Comparison of ENCODE assay signal across 28 cellular contexts in the genomic region with DNA sequence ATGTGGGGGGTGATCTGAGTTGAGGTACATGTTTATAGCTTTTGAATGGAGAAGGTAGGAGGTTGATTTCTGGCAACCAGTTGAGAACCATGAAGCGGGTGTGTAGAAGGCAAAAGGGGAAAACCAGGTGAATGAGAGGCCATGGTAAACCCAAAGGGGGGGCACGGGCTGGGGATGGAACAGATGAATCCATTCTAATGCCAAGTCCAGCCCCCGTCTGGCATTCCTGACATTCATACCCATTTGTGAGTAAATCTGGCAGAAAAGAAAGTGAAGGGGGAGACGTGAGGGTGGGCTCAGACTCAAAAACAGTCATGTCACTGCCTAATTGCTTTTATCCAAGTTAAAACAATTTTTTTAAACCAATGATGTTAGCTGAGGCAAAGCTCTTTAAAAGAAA.
"Had no signal": no experiment of that assay in that cellular context is flagged by ENCODE, and none has a peak within 500 bp of the region (broad histone marks: within the 10 kb centered on the region; RNA-seq: fewer than 3 reads in every experiment).

No MANE protein-coding gene starts in this region.

- H3K4me2 ChIP-seq: neural progenitor cell had no signal

- H3K4me3 ChIP-seq: gastrocnemius medialis, left lung, mucosa of descending colon, neural progenitor cell, right lobe of liver, testis, tibial artery had no signal

- H3K4me3 Mint-ChIP-seq: endodermal cell; mesothelial cell of epicardium; naive B cell; natural killer cell treated with Interleukin-12 subunit alpha and Interleukin-12 subunit beta and Interleukin-15 and Interleukin-18, amount 100 ng/mL, for 72 hours; neural progenitor cell; stimulated activated naive CD8-positive, alpha-beta T cell treated with anti-CD3 and anti-CD28 coated beads, Interleukin-15, amount 100 ng/mL, for 72 hours; type B pancreatic cell had no signal

- H3K9me3 ChIP-seq: gastrocnemius medialis, left lung, mucosa of descending colon, right lobe of liver, testis, tibial artery had no signal

- H3K27ac ChIP-seq: epithelial cell of prostate, gastrocnemius medialis, left lung, neural progenitor cell, parathyroid adenoma, right lobe of liver, testis, tibial artery had no signal

- H3K27me3 ChIP-seq: gastrocnemius medialis, left lung, neural progenitor cell, right lobe of liver, testis, tibial artery had no signal

- H3K9me3 Mint-ChIP-seq: endodermal cell; natural killer cell treated with Interleukin-12 subunit alpha and Interleukin-12 subunit beta and Interleukin-15 and Interleukin-18, amount 100 ng/mL, for 72 hours; neural progenitor cell; stimulated activated naive CD8-positive, alpha-beta T cell treated with anti-CD3 and anti-CD28 coated beads, Interleukin-15, amount 100 ng/mL, for 72 hours had no signal

- H3K4me1 ChIP-seq: gastrocnemius medialis, left lung, neural progenitor cell, parathyroid adenoma, tibial artery had no signal

- H3K36me3 ChIP-seq: gastrocnemius medialis, left lung, neural progenitor cell, right lobe of liver, tibial artery had no signal

- H2AFZ ChIP-seq: neural progenitor cell, parathyroid adenoma had no signal

- H3K36me3 Mint-ChIP-seq: mesothelial cell of epicardium; naive B cell; natural killer cell treated with Interleukin-12 subunit alpha and Interleukin-12 subunit beta and Interleukin-15 and Interleukin-18, amount 100 ng/mL, for 72 hours; neural progenitor cell; type B pancreatic cell had no signal

- H3K27ac Mint-ChIP-seq: endodermal cell; mesothelial cell of epicardium; natural killer cell treated with Interleukin-12 subunit alpha and Interleukin-12 subunit beta and Interleukin-15 and Interleukin-18, amount 100 ng/mL, for 72 hours; neural progenitor cell; progenitor cell of endocrine pancreas; stimulated activated naive CD8-positive, alpha-beta T cell treated with anti-CD3 and anti-CD28 coated beads, Interleukin-15, amount 100 ng/mL, for 72 hours; type B pancreatic cell had no signal

- DNase-seq: effector CD8-positive, alpha-beta T cell; endodermal cell; foreskin fibroblast; gastrocnemius medialis; kidney; left cardiac atrium; left lung; mesenchymal stem cell; mucosa of descending colon; naive B cell; right lobe of liver; small intestine; stimulated activated CD4-positive, alpha-beta T cell treated with anti-CD3 and anti-CD28 coated beads, Interleukin-12 subunit alpha, Interleukin-12 subunit beta, amount 100 ng/mL, for 4 hours; stimulated activated CD4-positive, alpha-beta T cell treated with anti-CD3 and anti-CD28 coated beads, Interleukin-1b, Interleukin-23, amount 100 ng/mL, for 48 hours; stimulated activated CD4-positive, alpha-beta T cell treated with anti-CD3 and anti-CD28 coated beads, Interleukin-4, amount 100 ng/mL, for 1 hour; stimulated activated CD8-positive, alpha-beta memory T cell treated with anti-CD3 and anti-CD28 coated beads, Interleukin-4, amount 100 ng/mL, for 48 hours; stimulated activated naive CD4-positive, alpha-beta T cell; stimulated activated naive CD8-positive, alpha-beta T cell treated with anti-CD3 and anti-CD28 coated beads, Interleukin-15, amount 100 ng/mL, for 72 hours; testis; tibial artery had no signal

- H3K79me2 ChIP-seq: parathyroid adenoma had no signal

- H3K4me1 Mint-ChIP-seq: endodermal cell; naive B cell; stimulated activated naive CD8-positive, alpha-beta T cell treated with anti-CD3 and anti-CD28 coated beads, Interleukin-15, amount 100 ng/mL, for 72 hours had no signal

- ATAC-seq: esophagus mucosa; gastrocnemius medialis; left cardiac atrium; left lung; mucosa of descending colon; right lobe of liver; stimulated activated naive CD8-positive, alpha-beta T cell treated with anti-CD3 and anti-CD28 coated beads, Interleukin-15, amount 100 ng/mL, for 72 hours had no signal

- H3K27me3 Mint-ChIP-seq: progenitor cell of endocrine pancreas had no signal
